ENCODE assay signal across 30 cellular contexts in the genomic region with DNA sequence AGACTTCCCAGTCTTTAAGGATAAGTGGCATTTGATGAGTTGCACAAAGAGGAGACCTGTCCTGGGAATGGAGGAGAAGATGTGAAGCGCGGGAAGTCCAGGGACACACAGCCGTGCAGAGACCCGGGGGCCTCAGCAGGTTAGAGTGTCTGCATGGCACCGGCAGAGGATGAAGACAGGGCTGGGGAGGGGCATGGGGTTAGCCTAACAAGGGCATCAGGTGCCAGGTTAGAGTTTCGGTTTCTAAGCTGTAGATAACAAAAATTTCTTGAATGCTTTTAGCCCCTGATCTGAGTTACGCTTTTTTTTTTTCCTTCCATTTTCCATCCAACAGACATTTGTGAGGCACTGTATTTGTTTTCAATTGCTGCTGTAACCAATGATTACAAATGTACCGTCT.
"Had no signal": no experiment of that assay in that cellular context is flagged by ENCODE, and none has a peak within 500 bp of the region (broad histone marks: within the 10 kb centered on the region; RNA-seq: fewer than 3 reads in every experiment).

No MANE protein-coding gene starts in this region.

- ATAC-seq: activated T-cell treated with anti-CD3 and anti-CD28 coated beads, Interleukin-2, amount 50 U/mL, for 72 hours; SK-N-SH treated with all-trans-retinoic acid at 6 μM for 48 hours; T-cell had no signal

- H3K4me1 ChIP-seq: ascending aorta, SJSA1 had no signal

- DNase-seq: activated B cell treated with CpG ODN at 0.5 μM for 24 hours; activated CD4-positive, CD25-positive, alpha-beta regulatory T cell treated with anti-CD3 and anti-CD28 coated beads, Interleukin-2, amount 50 U/mL, for 72 hours; activated CD8-positive, alpha-beta memory T cell treated with anti-CD3 and anti-CD28 coated beads, Interleukin-2, amount 50 U/mL, for 4 hours; activated gamma-delta T cell; activated naive CD4-positive, alpha-beta T cell treated with Interleukin-2 at 50 U/mL for 16 hours; activated naive CD8-positive, alpha-beta T cell treated with anti-CD3 and anti-CD28 coated beads, Interleukin-2, amount 10 ng/mL, durations not matched to agents 7 days and 5 days; activated T-cell treated with anti-CD3 and anti-CD28 coated beads, Interleukin-2, amount 50 U/mL, for 72 hours; amygdala; Karpas-422; MG63; NCI-H1092 treated with DMSO at 0.1 percent for 48 hours; NCI-H1417; NCI-H146; NCI-H187; NCI-H2029 treated with DMSO at 0.1 percent for 48 hours; NCI-H2107; NCI-H2171; NCI-H510A; NCI-H526; NCI-H748 treated with DMSO at 0.1 percent for 48 hours; OCI-M1; SHP77 treated with DMSO at 0.1 percent for 48 hours; T-cell; T-helper 9 cell had no signal

- H3K36me3 Mint-ChIP-seq: activated naive CD4-positive, alpha-beta T cell treated with anti-CD3 and anti-CD28 coated beads, Interleukin-2, amount 50 U/mL, for 24 hours; activated naive CD8-positive, alpha-beta T cell treated with anti-CD3 and anti-CD28 coated beads, Interleukin-2, amount 10 ng/mL, durations not matched to agents 7 days and 5 days; T-cell had no signal

- H3K9me3 Mint-ChIP-seq: activated B cell treated with CpG ODN at 0.5 μM for 24 hours; activated naive CD4-positive, alpha-beta T cell treated with anti-CD3 and anti-CD28 coated beads, Interleukin-2, amount 50 U/mL, for 24 hours; activated T-helper 2 cell treated with anti-CD3 and anti-CD28 coated beads, Interferon-gamma antibody, Interleukin-2, Interleukin-4, amounts not matched to agents 10 μg/mL and 5 μg/mL and 100 μg/mL, durations not matched to agents 14 hours and 24 hours and 36 hours; T-cell had no signal

- H3K4me1 Mint-ChIP-seq: activated B cell treated with CpG ODN at 0.5 μM for 24 hours; activated naive CD4-positive, alpha-beta T cell treated with anti-CD3 and anti-CD28 coated beads, Interleukin-2, amount 50 U/mL, for 24 hours; activated naive CD8-positive, alpha-beta T cell treated with anti-CD3 and anti-CD28 coated beads, Interleukin-2, amount 10 ng/mL, durations not matched to agents 7 days and 5 days had no signal

- H3K27ac Mint-ChIP-seq: activated B cell treated with CpG ODN at 0.5 μM for 24 hours; activated naive CD4-positive, alpha-beta T cell treated with anti-CD3 and anti-CD28 coated beads, Interleukin-2, amount 50 U/mL, for 24 hours; activated naive CD8-positive, alpha-beta T cell treated with anti-CD3 and anti-CD28 coated beads, Interleukin-2, amount 10 ng/mL, durations not matched to agents 7 days and 5 days had no signal

- H3K36me3 ChIP-seq: ascending aorta, MG63, SJSA1 had no signal

- H3K27me3 ChIP-seq: ascending aorta, MG63, SJSA1 had no signal

- H3K9me3 ChIP-seq: ascending aorta, MG63 had no signal

- H3K4me3 Mint-ChIP-seq: activated B cell treated with CpG ODN at 0.5 μM for 24 hours; activated naive CD4-positive, alpha-beta T cell treated with anti-CD3 and anti-CD28 coated beads, Interleukin-2, amount 50 U/mL, for 24 hours; activated naive CD8-positive, alpha-beta T cell treated with anti-CD3 and anti-CD28 coated beads, Interleukin-2, amount 10 ng/mL, durations not matched to agents 7 days and 5 days; T-cell had no signal

- H3K27me3 Mint-ChIP-seq: activated B cell treated with CpG ODN at 0.5 μM for 24 hours; activated naive CD4-positive, alpha-beta T cell treated with anti-CD3 and anti-CD28 coated beads, Interleukin-2, amount 50 U/mL, for 24 hours; activated naive CD8-positive, alpha-beta T cell treated with anti-CD3 and anti-CD28 coated beads, Interleukin-2, amount 10 ng/mL, durations not matched to agents 7 days and 5 days; T-cell had no signal

- H3K4me3 ChIP-seq: ascending aorta, MG63, SJSA1 had no signal

- H3K27ac ChIP-seq: ascending aorta, SJSA1, VCaP had no signal
